ENCODE assay signal across 8 cellular contexts in the genomic region with DNA sequence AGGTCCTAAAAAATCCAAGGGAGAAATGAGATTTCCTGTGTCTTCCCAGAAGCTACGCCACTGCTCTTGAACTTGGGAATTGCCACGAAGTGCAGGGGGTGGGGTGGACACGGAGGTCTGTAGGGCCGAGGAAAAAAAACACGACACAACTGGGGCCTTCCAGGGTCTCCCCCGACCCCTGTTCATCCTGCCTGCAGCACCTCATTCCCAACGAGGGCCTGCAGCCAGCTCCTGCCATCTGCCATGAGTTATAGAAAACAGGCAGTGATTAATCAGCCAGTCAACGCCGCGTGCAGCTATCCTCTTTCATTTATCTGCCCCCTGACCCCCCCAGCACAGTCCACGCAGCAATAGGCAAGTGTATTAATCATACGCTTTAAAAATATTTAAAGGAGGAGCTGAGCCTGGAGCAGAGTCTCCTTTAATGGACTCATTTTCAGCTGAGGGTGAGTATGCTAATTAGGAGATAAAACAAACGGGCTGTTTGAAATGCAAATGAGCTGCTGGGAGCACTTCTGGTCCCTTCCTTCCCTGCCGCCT.
A peak's percentile ranks its signal among the peaks of the same experiment; 100 is the strongest.
DNase-seq lines count a peak whose midpoint lies in the region; ATAC-seq, FAIRE-seq and TF ChIP-seq lines count a peak whose summit lies in the region.

No MANE protein-coding gene starts in this region.

- 6 to 7% methylated on average over 14 of the region's 14 CpGs for WGBS in pancreas, 2 donors

- H3K4me3 ChIP-seq in HUES6 (ENCODE audit: low read depth, low read length) (peak overlapping the region; percentile 54), pancreas (no peak overlapping the region)

- H3K4me1 ChIP-seq in HUES6 (ENCODE audit: control insufficient read depth, insufficient read depth, low read length) (peaks cover 28% of the 10 kb centered on the region), pancreas (no peaks in the 10 kb centered on the region)

- H3K9ac ChIP-seq in HUES6 (ENCODE audit: low read length): peak overlapping the region; percentile 64

- ATAC-seq in pancreas (peak in 3 of 4 donors; percentile 22 to 51 (median 31)), HG02852 (IDR thresholded peaks at IDR 0.05; ENCODE audit: unreplicated experiment) (no peak), GM18519 (IDR thresholded peaks at IDR 0.05; ENCODE audit: low FRiP score, unreplicated experiment) (no peak)

- H3K9me3 ChIP-seq in HUES6 (ENCODE audit: control insufficient read depth, insufficient read depth, low read depth, low read length): no peaks in the 10 kb centered on the region
- no peaks in the 10 kb centered on the region for H3K9me3 ChIP-seq in pancreas

- H3K36me3 ChIP-seq in HUES6 (ENCODE audit: control insufficient read depth, insufficient read depth, low read length) (no peaks in the 10 kb centered on the region), pancreas (no peaks in the 10 kb centered on the region)

- DNase-seq in NCI-H2029 (lab: John Stamatoyannopoulos, UW): peak; percentile 30
- no peak for DNase-seq in NCI-H2029 treated with DMSO at 0.1 percent for 48 hours (lab: John Stamatoyannopoulos, UW)
- DNase-seq in RPMI8226: peak; percentile 50
- DNase-seq in epidermal melanocyte (ENCODE audit: insufficient read length, low spot score): peak; percentile 36
- DNase-seq in pancreas: no peak

- intact Hi-C loops in pancreas (cut with DNase I): no loop called here

- H3K27ac ChIP-seq in HUES6 (ENCODE audit: low read depth, low read length) (no peak overlapping the region), pancreas (no peak overlapping the region)

- H3K27me3 ChIP-seq in HUES6 (ENCODE audit: control insufficient read depth, insufficient read depth, low read length) (peaks cover 36% of the 10 kb centered on the region), pancreas (no peaks in the 10 kb centered on the region)

- no peak for TF ChIP-seq CTCF in pancreas (IDR thresholded peaks at IDR 0.05)

- no peak for FAIRE-seq in pancreas (lab: Jason Lieb, UNC)

Comparison
In these comparisons a context has a peak if more than half of its experiments do, and no peak if none do; other contexts are left out.
1. DNase-seq: peak in NCI-H2029 (single experiment), RPMI8226 (single experiment) and epidermal melanocyte (single experiment); none in NCI-H2029 treated with DMSO at 0.1 percent for 48 hours (single experiment) and pancreas (0 of 6).
2. ATAC-seq: peak in pancreas (3 of 4); none in HG02852 (single experiment) and GM18519 (single experiment).